In genomic region chr17:68131456-68131855, GRCh38 we compare ENCODE assay signal across 22 cellular contexts.
A peak's percentile ranks its signal among the peaks of the same experiment; 100 is the strongest.
DNase-seq lines count a peak whose midpoint lies in the region; ATAC-seq and TF ChIP-seq lines count a peak whose summit lies in the region.
"Had no signal": no experiment of that assay in that cellular context is flagged by ENCODE, and none has a peak within 500 bp of the region (broad histone marks: within the 10 kb centered on the region; RNA-seq: fewer than 3 reads in every experiment).

No MANE protein-coding gene starts in this region.

- no CpG with 5 or more reads among the region's 1 CpG for WGBS in IMR-90 (ENCODE audit: extremely low coverage in 2 of 2, insufficient read length in 1 of 2), 2 experiments

- H3K4me1 ChIP-seq in IMR-90 (ENCODE audit: control insufficient read depth, insufficient read depth, low read length): no peaks in the 10 kb centered on the region
- H3K4me1 ChIP-seq in CD8-positive, alpha-beta memory T cell (ENCODE audit: insufficient read depth, low read length): no peaks in the 10 kb centered on the region

- no peaks in the 10 kb centered on the region for H3K9me3 Mint-ChIP-seq in stimulated activated naive CD8-positive, alpha-beta T cell treated with anti-CD3 and anti-CD28 coated beads, Interleukin-15, Interleukin-2, amounts not matched to agents 100 ng/mL and 50 ng/mL, for 24 hours
- H3K9me3 Mint-ChIP-seq in CD8-positive, alpha-beta memory T cell: no peaks in the 10 kb centered on the region
- H3K9me3 Mint-ChIP-seq: CD4-positive, alpha-beta T cell; CD8-positive, alpha-beta T cell had no signal

- no peak overlapping the region for H4K91ac ChIP-seq in IMR-90 (ENCODE audit: insufficient read depth, low read depth, low read length)

- H3K36me3 Mint-ChIP-seq in stimulated activated naive CD8-positive, alpha-beta T cell treated with anti-CD3 and anti-CD28 coated beads, Interleukin-15, Interleukin-2, amounts not matched to agents 100 ng/mL and 50 ng/mL, for 24 hours (ENCODE audit: low read depth): peaks cover 21% of the 10 kb centered on the region
- peaks cover 2 to 66% (median 19%) of the 10 kb centered on the region in 3 donors for H3K36me3 Mint-ChIP-seq in CD8-positive, alpha-beta memory T cell

- no peak overlapping the region for H3K4me2 ChIP-seq in IMR-90 (ENCODE audit: low read depth, low read length)
- H3K4me2 ChIP-seq: BLaER1 treated with 17β-estradiol and CSF1 and Interleukin-3, amounts not matched to agents 10 nM and 100 nM had no signal

- no peak overlapping the region for H2AK9ac ChIP-seq in IMR-90 (replicated peaks; ENCODE audit: low read depth, low read length, poor library complexity)

- H3K36me3 ChIP-seq in IMR-90 (ENCODE audit: control insufficient read depth, insufficient read depth, low read length): peaks cover 19% of the 10 kb centered on the region
- no peaks in the 10 kb centered on the region for H3K36me3 ChIP-seq in CD8-positive, alpha-beta memory T cell (ENCODE audit: insufficient read depth, low read length)
- H3K36me3 ChIP-seq: BLaER1 treated with 17β-estradiol and CSF1 and Interleukin-3, amounts not matched to agents 10 nM and 100 nM had no signal

- no TSS peak for BruUV-seq in IMR-90 (replicated peaks; lab: Mats Ljungman, UMichigan)

- H3K4me1 Mint-ChIP-seq in stimulated activated naive CD8-positive, alpha-beta T cell treated with anti-CD3 and anti-CD28 coated beads, Interleukin-15, Interleukin-2, amounts not matched to agents 100 ng/mL and 50 ng/mL, for 24 hours (ENCODE audit: low read depth): no peaks in the 10 kb centered on the region
- H3K4me1 Mint-ChIP-seq in CD8-positive, alpha-beta memory T cell: peaks cover 2 to 6% (median 2%) of the 10 kb centered on the region in 3 donors
- H3K4me1 Mint-ChIP-seq: B cell had no signal

- no peaks in the 10 kb centered on the region for H3K27me3 ChIP-seq in IMR-90 (ENCODE audit: control insufficient read depth, insufficient read depth, low read length)
- no peaks in the 10 kb centered on the region for H3K27me3 ChIP-seq in CD8-positive, alpha-beta memory T cell (ENCODE audit: insufficient read depth, low read length, poor library complexity, severe bottlenecking)
- H3K27me3 ChIP-seq: BLaER1 treated with 17β-estradiol and CSF1 and Interleukin-3, amounts not matched to agents 10 nM and 100 nM had no signal

- H3K14ac ChIP-seq in IMR-90 (replicated peaks; ENCODE audit: low read depth, low read length): no peak overlapping the region

- no peak overlapping the region for H2BK120ac ChIP-seq in IMR-90 (ENCODE audit: low read depth, low read length)

- no peak overlapping the region for H4K5ac ChIP-seq in IMR-90 (ENCODE audit: low read depth, low read length)

- no peak overlapping the region for H2AK5ac ChIP-seq in IMR-90 (ENCODE audit: low read depth, low read length)

- no peak for TF ChIP-seq POLR2A in IMR-90 (IDR thresholded peaks at IDR 0.05; ENCODE audit: low read depth, low read length)

- POLR2A ChIA-PET in IMR-90 (lab: Charles Lee; ENCODE audit: unreplicated experiment): no interaction called here
- POLR2A ChIA-PET in CD8-positive, alpha-beta memory T cell (lab: Charles Lee): no interaction called here

- in situ Hi-C loops in IMR-90 (cut with MboI; ENCODE audit: low sequenced_read_pairs): no loop called here

- H2AFZ ChIP-seq in IMR-90 (replicated peaks; ENCODE audit: low read length, poor library complexity): no peak overlapping the region

- H3K23ac ChIP-seq in IMR-90 (ENCODE audit: low read depth, low read length): no peak overlapping the region

- H3K4me3 Mint-ChIP-seq in stimulated activated naive CD8-positive, alpha-beta T cell treated with anti-CD3 and anti-CD28 coated beads, Interleukin-15, Interleukin-2, amounts not matched to agents 100 ng/mL and 50 ng/mL, for 24 hours: no peak overlapping the region
- H3K4me3 Mint-ChIP-seq in CD8-positive, alpha-beta memory T cell: no peak overlapping the region
- H3K4me3 Mint-ChIP-seq: B cell; CD4-positive, alpha-beta T cell; CD8-positive, alpha-beta T cell had no signal

- intact Hi-C loops in IMR-90 (cut with micrococcal nuclease): no loop called here

- no peak overlapping the region for H2BK5ac ChIP-seq in IMR-90 (ENCODE audit: low read depth, low read length, poor library complexity, severe bottlenecking)

- H3K27ac ChIP-seq in IMR-90 (ENCODE audit: insufficient read depth, low read length): no peak overlapping the region
- no peak overlapping the region for H3K27ac ChIP-seq in CD8-positive, alpha-beta memory T cell (ENCODE audit: low read depth, low read length)
- H3K27ac ChIP-seq: C4-2B had no signal

- no peak overlapping the region for H3K4ac ChIP-seq in IMR-90 (ENCODE audit: low read depth, low read length)

- no peak for TF ChIP-seq CTCF in IMR-90 (conservative IDR thresholded peaks at IDR 0.05; ENCODE audit: low read depth, low read length)

- no peak for DNase-seq in stimulated activated naive CD8-positive, alpha-beta T cell treated with anti-CD3 and anti-CD28 coated beads, Interleukin-15, Interleukin-2, amounts not matched to agents 100 U/mL and 50 U/mL, for 24 hours
- DNase-seq in IMR-90 (no peak), fibroblast of peridontal ligament (ENCODE audit: extremely low read depth) (peak; percentile 2), HK-2 (ENCODE audit: unreplicated experiment) (no peak)
- DNase-seq in CD8-positive, alpha-beta memory T cell: no peak
- DNase-seq: 8988T; AML-193; CD4-positive, alpha-beta T cell; CD8-positive, alpha-beta T cell; COR-L47; DMS 273 treated with DMSO at 0.1 percent for 48 hours; DMS153; DMS53; DMS79; DND-41; EL; GDM1 had no signal

- H2BK15ac ChIP-seq in IMR-90 (ENCODE audit: low read depth, low read length): no peak overlapping the region

- no peak overlapping the region for H3K9ac ChIP-seq in IMR-90 (ENCODE audit: low read depth, low read length)
- H3K9ac ChIP-seq: BLaER1 treated with 17β-estradiol and CSF1 and Interleukin-3, amounts not matched to agents 10 nM and 100 nM had no signal

- peaks cover 2% of the 10 kb centered on the region; the same call in 1 of the 2 replicates for H3K9me1 ChIP-seq in IMR-90 (ENCODE audit: insufficient read depth, low read length)

- H3K79me1 ChIP-seq in IMR-90 (ENCODE audit: low read depth in 1 of 2, low read length in 2 of 2): peaks cover 0 to 6% of the 10 kb centered on the region in 2 experiments; a peak in 1 of 4 replicates

- H3K27me3 Mint-ChIP-seq in stimulated activated naive CD8-positive, alpha-beta T cell treated with anti-CD3 and anti-CD28 coated beads, Interleukin-15, Interleukin-2, amounts not matched to agents 100 ng/mL and 50 ng/mL, for 24 hours: no peaks in the 10 kb centered on the region
- no peaks in the 10 kb centered on the region for H3K27me3 Mint-ChIP-seq in CD8-positive, alpha-beta memory T cell
- H3K27me3 Mint-ChIP-seq: B cell; CD4-positive, alpha-beta T cell had no signal

- H3K4me3 ChIP-seq in IMR-90 (ENCODE audit: insufficient read depth, low read depth, low read length): no peak overlapping the region
- no peak overlapping the region for H3K4me3 ChIP-seq in CD8-positive, alpha-beta memory T cell (ENCODE audit: low read length)
- H3K4me3 ChIP-seq: BLaER1 treated with 17β-estradiol and CSF1 and Interleukin-3, amounts not matched to agents 10 nM and 100 nM; GM12878 had no signal

- TF ChIP-seq RAD21 in IMR-90 (IDR thresholded peaks at IDR 0.05; ENCODE audit: low read length): no peak

- peak overlapping the region; percentile 31 for H3K27ac Mint-ChIP-seq in stimulated activated naive CD8-positive, alpha-beta T cell treated with anti-CD3 and anti-CD28 coated beads, Interleukin-15, Interleukin-2, amounts not matched to agents 100 ng/mL and 50 ng/mL, for 24 hours
- H3K27ac Mint-ChIP-seq in CD8-positive, alpha-beta memory T cell: peak overlapping the region in 1 of 8 donors; percentile 32
- H3K27ac Mint-ChIP-seq: B cell; CD4-positive, alpha-beta T cell; CD8-positive, alpha-beta T cell had no signal

- no peak overlapping the region for H3K56ac ChIP-seq in IMR-90 (ENCODE audit: extremely low read depth, insufficient read depth, low read length)

- H4K8ac ChIP-seq in IMR-90 (ENCODE audit: low read depth in 2 of 2, low read length in 2 of 2): no peak overlapping the region

- no peak overlapping the region for H2BK20ac ChIP-seq in IMR-90 (ENCODE audit: low read depth, low read length)

- CTCF ChIA-PET in IMR-90 (lab: Yijun Ruan, JAX): no interaction called here
- CTCF ChIA-PET in CD8-positive, alpha-beta memory T cell (lab: Charles Lee): no interaction called here

- dilution Hi-C loops in IMR-90 (cut with HindIII; ENCODE audit: low sequenced_read_pairs, unreplicated experiment): no loop called here

- H4K20me1 ChIP-seq in IMR-90 (ENCODE audit: insufficient read depth, low read length): no peaks in the 10 kb centered on the region
- H4K20me1 ChIP-seq: BLaER1 treated with 17β-estradiol and CSF1 and Interleukin-3, amounts not matched to agents 10 nM and 100 nM had no signal

- no peak overlapping the region for H3K18ac ChIP-seq in IMR-90 (ENCODE audit: low read depth, low read length)

- H3K9me3 ChIP-seq in IMR-90 (ENCODE audit: control insufficient read depth, insufficient read depth, low read length): no peaks in the 10 kb centered on the region
- no peaks in the 10 kb centered on the region for H3K9me3 ChIP-seq in CD8-positive, alpha-beta memory T cell (ENCODE audit: low read length)
- H3K9me3 ChIP-seq: BLaER1 treated with 17β-estradiol and CSF1 and Interleukin-3, amounts not matched to agents 10 nM and 100 nM had no signal

- no peak for ATAC-seq in stimulated activated naive CD8-positive, alpha-beta T cell treated with anti-CD3 and anti-CD28 coated beads, Interleukin-15, Interleukin-2, amounts not matched to agents 100 U/mL and 50 U/mL, for 24 hours
- no peak for ATAC-seq in IMR-90 (ENCODE audit: low read depth)
- ATAC-seq: CD8-positive, alpha-beta T cell; GM12878 had no signal

TF ChIP-seq in IMR-90, 13 proteins besides CTCF, POLR2A, EP300 and RAD21:
- TF ChIP-seq NFE2L2 (IDR thresholded peaks at IDR 0.05; ENCODE audit: low read depth, low read length) (peak; percentile 40; the same call in 1 of the 2 replicates), SMC3 (IDR thresholded peaks at IDR 0.05; ENCODE audit: low read depth, low read length) (no peak)
